Comparison of ENCODE assay signal across 1 cellular context in the genomic region with DNA sequence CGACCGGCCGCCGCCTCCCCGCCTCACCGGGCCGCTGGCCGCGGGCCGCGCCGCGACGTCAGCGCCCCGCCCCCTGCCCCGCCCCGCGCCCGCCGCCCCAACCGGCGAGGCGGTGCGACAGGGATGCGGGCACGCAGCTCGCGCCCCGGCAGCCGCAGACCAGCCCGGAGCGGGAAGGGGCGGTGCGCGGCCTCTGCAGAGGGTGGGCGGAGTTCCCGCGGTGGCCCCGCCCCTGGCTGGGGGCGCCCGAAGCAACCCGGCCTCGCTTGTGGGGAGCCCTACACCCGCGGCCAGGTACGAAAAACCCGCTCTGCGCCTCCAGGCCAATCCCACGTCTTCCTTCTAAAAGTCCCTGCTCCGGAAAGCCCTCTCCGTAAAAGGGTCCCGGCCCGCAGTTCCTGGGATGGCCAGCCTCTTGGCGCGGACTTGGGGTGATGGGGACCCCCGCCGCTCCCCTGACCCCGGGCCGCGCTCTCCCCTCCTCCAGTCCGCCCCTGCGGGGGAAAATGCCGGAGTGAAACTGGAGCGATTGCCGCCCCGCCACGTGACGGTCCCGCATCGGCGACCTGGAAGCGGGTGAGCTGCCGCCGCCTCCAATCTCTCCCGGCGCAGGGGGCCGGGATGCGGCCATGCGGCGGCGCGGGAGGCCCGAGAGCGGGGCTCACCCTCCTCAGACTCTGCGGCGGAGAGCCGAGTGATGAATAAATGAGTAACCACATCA.
TF ChIP-seq lines count a peak whose summit lies in the region.

TSS of gene RAB11FIP5 (minus strand) at position 36 of the 721 bp plus-strand sequence. CDS start 171 bp downstream, outside the sequence.

TF ChIP-seq in HepG2, 621 proteins besides CTCF, POLR2A, EP300 and RAD21 (continued from another document and continues in another):
- TF ChIP-seq NPAS2 (CRISPR knock-in tag; IDR thresholded peaks at IDR 0.05; ENCODE audit: borderline replicate concordance) (no peak), ETV5 (CRISPR knock-in tag; IDR thresholded peaks at IDR 0.05; ENCODE audit: borderline replicate concordance) (no peak; the same call in 1 of the 2 replicates), ZNF383 (CRISPR knock-in tag; IDR thresholded peaks at IDR 0.05; ENCODE audit: borderline replicate concordance) (no peak), ZNF543 (CRISPR knock-in tag; IDR thresholded peaks at IDR 0.05) (peak; percentile 30; the same call in 1 of the 2 replicates), ATF1 (CRISPR knock-in tag; IDR thresholded peaks at IDR 0.05) (no peak), ZNF335 (CRISPR knock-in tag; IDR thresholded peaks at IDR 0.05) (peak; percentile 55; the same call in 1 of the 2 replicates), ZNF816 (CRISPR knock-in tag; IDR thresholded peaks at IDR 0.05; ENCODE audit: borderline replicate concordance) (peak; percentile 47; the same call in 1 of the 2 replicates), ARNT (IDR thresholded peaks at IDR 0.05) (no peak), ZNF136 (CRISPR knock-in tag; IDR thresholded peaks at IDR 0.05; ENCODE audit: low read depth) (no peak), ZIK1 (CRISPR knock-in tag; IDR thresholded peaks at IDR 0.05; ENCODE audit: borderline replicate concordance, low read depth) (no peak; the same call in 1 of the 2 replicates), ZC3H4 (CRISPR knock-in tag; IDR thresholded peaks at IDR 0.05; ENCODE audit: borderline replicate concordance) (peak; percentile 57; the same call in 1 of the 2 replicates), SAFB2 (CRISPR knock-in tag; IDR thresholded peaks at IDR 0.05; ENCODE audit: borderline replicate concordance, low read depth) (no peak; the same call in 1 of the 2 replicates), POLR2G (IDR thresholded peaks at IDR 0.05; ENCODE audit: low read depth, low read length) (peak; percentile 47; the same call in 1 of the 2 replicates), ZNF781 (CRISPR knock-in tag; IDR thresholded peaks at IDR 0.05; ENCODE audit: borderline replicate concordance, not compliant biosample characterization) (peak; percentile 92), HNRNPL (IDR thresholded peaks at IDR 0.05; ENCODE audit: low read depth, low read length) (no peak), ZNF580 (CRISPR knock-in tag; IDR thresholded peaks at IDR 0.05; ENCODE audit: borderline replicate concordance, low read depth) (0 out of 2 replicates have a peak, but pooled peaks have one; percentile 36), ZFYVE20 (CRISPR knock-in tag; IDR thresholded peaks at IDR 0.05; ENCODE audit: borderline replicate concordance, low read depth) (no peak), JDP2 (CRISPR knock-in tag; IDR thresholded peaks at IDR 0.05; ENCODE audit: borderline replicate concordance) (no peak), ZNF205 (CRISPR knock-in tag; IDR thresholded peaks at IDR 0.05) (0 out of 2 replicates have a peak, but pooled peaks have one; percentile 27), CSRNP1 (CRISPR knock-in tag; IDR thresholded peaks at IDR 0.05) (no peak), ZFP37 (CRISPR knock-in tag; IDR thresholded peaks at IDR 0.05; ENCODE audit: borderline replicate concordance) (0 out of 2 replicates have a peak, but pooled peaks have one; percentile 65), ZBTB26 (CRISPR knock-in tag; IDR thresholded peaks at IDR 0.05; ENCODE audit: borderline replicate concordance) (no peak), HNF4A (CRISPR knock-in tag; IDR thresholded peaks at IDR 0.05) (no peak), PAF1 (CRISPR knock-in tag; IDR thresholded peaks at IDR 0.05) (no peak), PCBP1 (IDR thresholded peaks at IDR 0.05; ENCODE audit: borderline replicate concordance, low read depth, low read length) (no peak), TCF7L2 (IDR thresholded peaks at IDR 0.05; ENCODE audit: low read depth, low read length) (no peak), PBX3 (CRISPR knock-in tag; IDR thresholded peaks at IDR 0.05; ENCODE audit: borderline replicate concordance) (0 out of 2 replicates have a peak, but pooled peaks have one; percentile 29), ZSCAN9 (CRISPR knock-in tag; IDR thresholded peaks at IDR 0.05; ENCODE audit: borderline replicate concordance) (0 out of 2 replicates have a peak, but pooled peaks have one; percentile 28), ZNF737 (CRISPR knock-in tag; IDR thresholded peaks at IDR 0.05; ENCODE audit: borderline replicate concordance) (no peak), ZNF7 (CRISPR knock-in tag; IDR thresholded peaks at IDR 0.05) (no peak), ZNF496 (CRISPR knock-in tag; IDR thresholded peaks at IDR 0.05; ENCODE audit: insufficient replicate concordance) (no peak), REPIN1 (CRISPR knock-in tag; IDR thresholded peaks at IDR 0.05; ENCODE audit: borderline replicate concordance, low read depth) (no peak; the same call in 1 of the 2 replicates), MED13 (CRISPR knock-in tag; IDR thresholded peaks at IDR 0.05) (0 out of 2 replicates have a peak, but pooled peaks have one; percentile 31), RFXAP (CRISPR knock-in tag; IDR thresholded peaks at IDR 0.05; ENCODE audit: borderline replicate concordance) (no peak), PHF5A (CRISPR knock-in tag; IDR thresholded peaks at IDR 0.05; ENCODE audit: low read depth, unreplicated experiment) (no peak), SIN3A (IDR thresholded peaks at IDR 0.05; ENCODE audit: borderline replicate concordance, low read depth, low read length) (peak; percentile 17; the same call in 1 of the 2 replicates), ZNF296 (CRISPR knock-in tag; conservative IDR thresholded peaks at IDR 0.05) (no peak), MTF2 (CRISPR knock-in tag; IDR thresholded peaks at IDR 0.05; ENCODE audit: borderline replicate concordance) (no peak), SOX5 (CRISPR knock-in tag; IDR thresholded peaks at IDR 0.05; ENCODE audit: borderline replicate concordance) (peak; percentile 15; the same call in 1 of the 2 replicates), ZNF674 (CRISPR knock-in tag; IDR thresholded peaks at IDR 0.05; ENCODE audit: low read depth) (no peak), ATRX (CRISPR knock-in tag; IDR thresholded peaks at IDR 0.05; ENCODE audit: borderline replicate concordance) (no peak), RCOR2 (CRISPR knock-in tag; IDR thresholded peaks at IDR 0.05) (no peak), RARG (CRISPR knock-in tag; IDR thresholded peaks at IDR 0.05; ENCODE audit: low read depth) (no peak), ZNF484 (CRISPR knock-in tag; IDR thresholded peaks at IDR 0.05; ENCODE audit: borderline replicate concordance, low read depth) (peak; percentile 47; the same call in 1 of the 2 replicates), BHLHE40 (IDR thresholded peaks at IDR 0.05; ENCODE audit: low read length) (peak; percentile 47; the same call in 1 of the 2 replicates)
- TF ChIP-seq, protein P1, sequence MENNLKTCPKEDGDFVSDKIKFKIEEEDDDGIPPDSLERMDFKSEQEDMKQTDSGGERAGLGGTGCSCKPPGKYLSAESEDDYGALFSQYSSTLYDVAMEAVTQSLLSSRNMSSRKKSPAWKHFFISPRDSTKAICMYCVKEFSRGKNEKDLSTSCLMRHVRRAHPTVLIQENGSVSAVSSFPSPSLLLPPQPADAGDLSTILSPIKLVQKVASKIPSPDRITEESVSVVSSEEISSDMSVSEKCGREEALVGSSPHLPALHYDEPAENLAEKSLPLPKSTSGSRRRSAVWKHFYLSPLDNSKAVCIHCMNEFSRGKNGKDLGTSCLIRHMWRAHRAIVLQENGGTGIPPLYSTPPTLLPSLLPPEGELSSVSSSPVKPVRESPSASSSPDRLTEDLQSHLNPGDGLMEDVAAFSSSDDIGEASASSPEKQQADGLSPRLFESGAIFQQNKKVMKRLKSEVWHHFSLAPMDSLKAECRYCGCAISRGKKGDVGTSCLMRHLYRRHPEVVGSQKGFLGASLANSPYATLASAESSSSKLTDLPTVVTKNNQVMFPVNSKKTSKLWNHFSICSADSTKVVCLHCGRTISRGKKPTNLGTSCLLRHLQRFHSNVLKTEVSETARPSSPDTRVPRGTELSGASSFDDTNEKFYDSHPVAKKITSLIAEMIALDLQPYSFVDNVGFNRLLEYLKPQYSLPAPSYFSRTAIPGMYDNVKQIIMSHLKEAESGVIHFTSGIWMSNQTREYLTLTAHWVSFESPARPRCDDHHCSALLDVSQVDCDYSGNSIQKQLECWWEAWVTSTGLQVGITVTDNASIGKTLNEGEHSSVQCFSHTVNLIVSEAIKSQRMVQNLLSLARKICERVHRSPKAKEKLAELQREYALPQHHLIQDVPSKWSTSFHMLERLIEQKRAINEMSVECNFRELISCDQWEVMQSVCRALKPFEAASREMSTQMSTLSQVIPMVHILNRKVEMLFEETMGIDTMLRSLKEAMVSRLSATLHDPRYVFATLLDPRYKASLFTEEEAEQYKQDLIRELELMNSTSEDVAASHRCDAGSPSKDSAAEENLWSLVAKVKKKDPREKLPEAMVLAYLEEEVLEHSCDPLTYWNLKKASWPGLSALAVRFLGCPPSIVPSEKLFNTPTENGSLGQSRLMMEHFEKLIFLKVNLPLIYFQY (CRISPR knock-in tag; IDR thresholded peaks at IDR 0.05; ENCODE audit: borderline replicate concordance) = no peak
- TF ChIP-seq, protein P2, sequence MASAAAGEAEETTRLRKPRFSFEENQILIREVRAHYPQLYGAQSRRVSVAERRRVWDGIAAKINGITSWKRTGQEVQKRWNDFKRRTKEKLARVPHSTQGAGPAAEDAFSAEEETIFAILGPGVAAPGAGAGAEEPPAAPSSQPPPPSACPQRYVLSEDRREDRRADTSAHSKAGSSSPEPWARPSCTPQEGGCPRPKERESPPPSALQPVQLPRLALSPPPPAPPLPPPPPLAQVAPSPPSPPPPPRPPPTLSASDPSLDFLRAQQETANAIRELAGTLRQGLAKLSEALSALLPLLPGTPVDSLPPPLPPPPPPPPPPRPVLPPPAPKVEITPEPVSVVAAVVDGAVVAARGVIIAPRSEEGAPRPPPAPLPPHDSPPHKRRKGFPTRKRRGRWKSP (CRISPR knock-in tag; IDR thresholded peaks at IDR 0.05) = peak; percentile 65; the same call in 1 of the 2 replicates
- TF ChIP-seq, protein P3, sequence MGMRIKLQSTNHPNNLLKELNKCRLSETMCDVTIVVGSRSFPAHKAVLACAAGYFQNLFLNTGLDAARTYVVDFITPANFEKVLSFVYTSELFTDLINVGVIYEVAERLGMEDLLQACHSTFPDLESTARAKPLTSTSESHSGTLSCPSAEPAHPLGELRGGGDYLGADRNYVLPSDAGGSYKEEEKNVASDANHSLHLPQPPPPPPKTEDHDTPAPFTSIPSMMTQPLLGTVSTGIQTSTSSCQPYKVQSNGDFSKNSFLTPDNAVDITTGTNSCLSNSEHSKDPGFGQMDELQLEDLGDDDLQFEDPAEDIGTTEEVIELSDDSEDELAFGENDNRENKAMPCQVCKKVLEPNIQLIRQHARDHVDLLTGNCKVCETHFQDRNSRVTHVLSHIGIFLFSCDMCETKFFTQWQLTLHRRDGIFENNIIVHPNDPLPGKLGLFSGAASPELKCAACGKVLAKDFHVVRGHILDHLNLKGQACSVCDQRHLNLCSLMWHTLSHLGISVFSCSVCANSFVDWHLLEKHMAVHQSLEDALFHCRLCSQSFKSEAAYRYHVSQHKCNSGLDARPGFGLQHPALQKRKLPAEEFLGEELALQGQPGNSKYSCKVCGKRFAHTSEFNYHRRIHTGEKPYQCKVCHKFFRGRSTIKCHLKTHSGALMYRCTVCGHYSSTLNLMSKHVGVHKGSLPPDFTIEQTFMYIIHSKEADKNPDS (CRISPR knock-in tag; IDR thresholded peaks at IDR 0.05) = no peak
